22 cellular contexts compared by ENCODE assay signal in the genomic region with DNA sequence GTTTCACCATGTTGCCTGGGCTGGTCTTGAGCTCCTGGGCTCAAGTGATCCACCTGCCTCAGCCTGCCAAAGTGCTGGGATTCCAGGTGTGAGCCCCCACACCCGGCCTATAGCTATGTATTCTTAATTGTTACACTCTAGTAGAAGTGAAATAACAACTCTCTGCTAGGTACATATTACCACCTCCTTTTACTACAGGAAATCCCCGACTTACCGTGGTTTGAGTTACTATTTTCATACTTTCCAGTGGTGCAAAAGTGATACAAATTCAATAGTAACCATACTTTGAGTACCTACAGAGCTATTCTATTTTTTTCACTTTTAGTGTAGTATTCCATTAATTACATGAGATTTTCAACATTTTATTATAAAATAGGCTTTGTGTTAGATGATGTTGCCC. TPM values are rescaled to one million over a fixed set of nuclear protein-coding genes. Genes with fewer than 3 reads are reported as not detected.
DNase-seq lines count a peak whose midpoint lies in the region; ATAC-seq and TF ChIP-seq lines count a peak whose summit lies in the region.
"Had no signal": no experiment of that assay in that cellular context is flagged by ENCODE, and none has a peak within 500 bp of the region (broad histone marks: within the 10 kb centered on the region; RNA-seq: fewer than 3 reads in every experiment).

No MANE protein-coding gene starts in this region.

- no peak overlapping the region for H3K9ac ChIP-seq in SU-DHL-6 (ENCODE audit: low read length)

- H3K27ac ChIP-seq in SU-DHL-6 (ENCODE audit: low read depth, low read length) = no peak overlapping the region
- H3K27ac ChIP-seq: foreskin keratinocyte, right lobe of liver had no signal

- ATAC-seq in GM18498 (IDR thresholded peaks at IDR 0.05; ENCODE audit: unreplicated experiment) = peak; percentile 49
- ATAC-seq in GM19463 (IDR thresholded peaks at IDR 0.05; ENCODE audit: unreplicated experiment) = peak; percentile 36
- ATAC-seq in HG02623 (IDR thresholded peaks at IDR 0.05; ENCODE audit: unreplicated experiment) = peak; percentile 52
- ATAC-seq in T-helper 17 cell = no peak
- ATAC-seq: activated CD4-positive, alpha-beta T cell treated with anti-CD3 and anti-CD28 coated beads for 36 hours; HepG2; left colon had no signal

- peak overlapping the region; percentile 11 for H3K4me2 ChIP-seq in SU-DHL-6 (ENCODE audit: low read depth, low read length, poor library complexity, severe bottlenecking)

- no peaks in the 10 kb centered on the region for H4K20me1 ChIP-seq in SU-DHL-6 (ENCODE audit: low read depth, low read length)

- H3K36me3 ChIP-seq in SU-DHL-6 (ENCODE audit: low read length) = no peaks in the 10 kb centered on the region
- H3K36me3 ChIP-seq: right lobe of liver had no signal

- no peak overlapping the region for H2AFZ ChIP-seq in SU-DHL-6 (ENCODE audit: low read depth, low read length, severe bottlenecking)

- H3K9me2 ChIP-seq in SU-DHL-6 (replicated peaks; ENCODE audit: insufficient read depth, low read length) = no peaks in the 10 kb centered on the region

- intact Hi-C loops in activated T-helper 1 cell treated with anti-CD3 and anti-CD28 coated beads, Interleukin-12 subunit alpha, Interleukin-12 subunit beta, Interleukin-2, Interleukin-4 antibody, amounts not matched to agents 30 ng/mL and 10 ng/mL and 1 ng/mL, durations not matched to agents 14 hours and 24 hours and 36 hours (cut with micrococcal nuclease) = no loop called here

- peaks cover 12% of the 10 kb centered on the region for H3K27me3 Mint-ChIP-seq in activated T-helper 1 cell treated with anti-CD3 and anti-CD28 coated beads, Interleukin-12 subunit alpha, Interleukin-12 subunit beta, Interleukin-2, Interleukin-4 antibody, amounts not matched to agents 30 ng/mL and 10 ng/mL and 1 ng/mL, durations not matched to agents 14 hours and 24 hours and 36 hours (ENCODE audit: insufficient read depth)
- H3K27me3 Mint-ChIP-seq in T-helper 17 cell = peaks cover 38% of the 10 kb centered on the region

- H3K4me1 Mint-ChIP-seq in activated T-helper 1 cell treated with anti-CD3 and anti-CD28 coated beads, Interleukin-12 subunit alpha, Interleukin-12 subunit beta, Interleukin-2, Interleukin-4 antibody, amounts not matched to agents 30 ng/mL and 10 ng/mL and 1 ng/mL, durations not matched to agents 14 hours and 24 hours and 36 hours (ENCODE audit: low read depth) = no peaks in the 10 kb centered on the region
- H3K4me1 Mint-ChIP-seq in T-helper 17 cell = no peaks in the 10 kb centered on the region
- H3K4me1 Mint-ChIP-seq: activated CD4-positive, alpha-beta T cell treated with anti-CD3 and anti-CD28 coated beads for 36 hours had no signal

- H3K9me3 ChIP-seq in SU-DHL-6 (ENCODE audit: insufficient read depth, low read length) (no peaks in the 10 kb centered on the region), T-helper 17 cell (ENCODE audit: control insufficient read depth, low read length, poor library complexity, severe bottlenecking) (no peaks in the 10 kb centered on the region)
- H3K9me3 ChIP-seq: right lobe of liver had no signal

- DNase-seq in activated T-helper 1 cell treated with anti-CD3 and anti-CD28 coated beads, Interleukin-12 subunit alpha, Interleukin-12 subunit beta, Interleukin-2, Interleukin-4 antibody, amounts not matched to agents 30 ng/mL and 10 ng/mL and 1 ng/mL, durations not matched to agents 14 hours and 24 hours and 36 hours (ENCODE audit: low spot score) = no peak
- DNase-seq in DMS114 treated with DMSO at 0.1 percent for 48 hours (lab: John Stamatoyannopoulos, UW; ENCODE audit: unreplicated experiment) (no peak), T-helper 17 cell (no peak), NCI-H1694 treated with DMSO at 0.1 percent for 48 hours (lab: John Stamatoyannopoulos, UW) (no peak)
- DNase-seq: activated CD4-positive, alpha-beta T cell treated with anti-CD3 and anti-CD28 coated beads for 36 hours; activated naive CD4-positive, alpha-beta T cell treated with Interleukin-2 at 50 U/mL for 16 hours; foreskin keratinocyte; NCI-H2081; NCI-H510A treated with DMSO at 0.1 percent for 48 hours; occipital lobe; right lobe of liver; SIG-M5; stimulated activated CD4-positive, alpha-beta T cell treated with anti-CD3 and anti-CD28 coated beads, Interleukin-1b, Interleukin-23, amount 100 ng/mL, for 48 hours; T-helper 9 cell had no signal

- H3K4me3 Mint-ChIP-seq in activated T-helper 1 cell treated with anti-CD3 and anti-CD28 coated beads, Interleukin-12 subunit alpha, Interleukin-12 subunit beta, Interleukin-2, Interleukin-4 antibody, amounts not matched to agents 30 ng/mL and 10 ng/mL and 1 ng/mL, durations not matched to agents 14 hours and 24 hours and 36 hours = no peak overlapping the region
- no peak overlapping the region for H3K4me3 Mint-ChIP-seq in T-helper 17 cell
- H3K4me3 Mint-ChIP-seq: activated CD4-positive, alpha-beta T cell treated with anti-CD3 and anti-CD28 coated beads for 36 hours had no signal

- no peak overlapping the region for H3K4me3 ChIP-seq in SU-DHL-6 (ENCODE audit: insufficient read depth, low read length, poor library complexity, severe bottlenecking)
- H3K4me3 ChIP-seq: right lobe of liver had no signal

- no peaks in the 10 kb centered on the region for H3K36me3 Mint-ChIP-seq in activated T-helper 1 cell treated with anti-CD3 and anti-CD28 coated beads, Interleukin-12 subunit alpha, Interleukin-12 subunit beta, Interleukin-2, Interleukin-4 antibody, amounts not matched to agents 30 ng/mL and 10 ng/mL and 1 ng/mL, durations not matched to agents 14 hours and 24 hours and 36 hours (ENCODE audit: low read depth)
- no peaks in the 10 kb centered on the region for H3K36me3 Mint-ChIP-seq in T-helper 17 cell (ENCODE audit: low read depth)

- H3K27ac Mint-ChIP-seq in activated T-helper 1 cell treated with anti-CD3 and anti-CD28 coated beads, Interleukin-12 subunit alpha, Interleukin-12 subunit beta, Interleukin-2, Interleukin-4 antibody, amounts not matched to agents 30 ng/mL and 10 ng/mL and 1 ng/mL, durations not matched to agents 14 hours and 24 hours and 36 hours = no peak overlapping the region
- no peak overlapping the region for H3K27ac Mint-ChIP-seq in T-helper 17 cell
- H3K27ac Mint-ChIP-seq: activated CD4-positive, alpha-beta T cell treated with anti-CD3 and anti-CD28 coated beads for 36 hours had no signal

- no peaks in the 10 kb centered on the region for H3K9me3 Mint-ChIP-seq in activated T-helper 1 cell treated with anti-CD3 and anti-CD28 coated beads, Interleukin-12 subunit alpha, Interleukin-12 subunit beta, Interleukin-2, Interleukin-4 antibody, amounts not matched to agents 30 ng/mL and 10 ng/mL and 1 ng/mL, durations not matched to agents 14 hours and 24 hours and 36 hours

- no peak for TF ChIP-seq CTCF in SU-DHL-6 (IDR thresholded peaks at IDR 0.05; ENCODE audit: insufficient read depth, low read length, poor library complexity, severe bottlenecking)

- no peaks in the 10 kb centered on the region for H3K79me2 ChIP-seq in SU-DHL-6 (ENCODE audit: insufficient read depth, low read length)

- no peaks in the 10 kb centered on the region for H3K27me3 ChIP-seq in SU-DHL-6 (ENCODE audit: low read length)
- H3K27me3 ChIP-seq: right lobe of liver had no signal

- no peaks in the 10 kb centered on the region for H3F3A ChIP-seq in SU-DHL-6 (ENCODE audit: insufficient read depth)

RNA-seq across cellular contexts. Expression of a gene that starts 0.7 kb away (rescaled TPM):
- total RNA-seq in activated T-helper 1 cell treated with anti-CD3 and anti-CD28 coated beads, Interleukin-12 subunit alpha, Interleukin-12 subunit beta, Interleukin-2, Interleukin-4 antibody, amounts not matched to agents 30 ng/mL and 10 ng/mL and 1 ng/mL, durations not matched to agents 14 hours and 24 hours and 36 hours = not detected in 2 replicates
- total RNA-seq in T-helper 17 cell = not detected
- total RNA-seq: activated CD4-positive, alpha-beta T cell treated with anti-CD3 and anti-CD28 coated beads for 36 hours; foreskin keratinocyte; G401; HepG2; left colon; mucosa of gallbladder; occipital lobe; right lobe of liver had no signal

RNA-seq across cellular contexts. Expression of a gene that starts 51.8 kb away (rescaled TPM):
- total RNA-seq in activated T-helper 1 cell treated with anti-CD3 and anti-CD28 coated beads, Interleukin-12 subunit alpha, Interleukin-12 subunit beta, Interleukin-2, Interleukin-4 antibody, amounts not matched to agents 30 ng/mL and 10 ng/mL and 1 ng/mL, durations not matched to agents 14 hours and 24 hours and 36 hours = 21.8 and 23.6 TPM in 2 replicates
- 10 to 100 TPM; 31.3 to 32.5 TPM for total RNA-seq in T-helper 17 cell
